ENCODE assay signal across 8 cellular contexts in genomic region chr19:49637865-49638350, GRCh38. TPM values are rescaled to one million over a fixed set of nuclear protein-coding genes. Genes with fewer than 3 reads are reported as not detected.
DNase-seq lines count a peak whose midpoint lies in the region; ATAC-seq and TF ChIP-seq lines count a peak whose summit lies in the region.

No MANE protein-coding gene starts in this region.

- TF ChIP-seq EP300 in tibial nerve (IDR thresholded peaks at IDR 0.05), result peak; percentile 48 to 78

- H3K27ac ChIP-seq in left lung, result peak overlapping the region; percentile 94 to 98
- peak overlapping the region; percentile 95 to 100 (median 99) for H3K27ac ChIP-seq in tibial nerve

- ATAC-seq in left lung, result peak; percentile 32

- H3K4me3 ChIP-seq in NB4 (ENCODE audit: low read depth, low read length), result no peak overlapping the region
- peak overlapping the region; percentile 73 for H3K4me3 ChIP-seq in choroid plexus epithelial cell (ENCODE audit: low read depth, low read length)
- H3K4me3 ChIP-seq in left lung, result peak overlapping the region; percentile 19 to 95
- H3K4me3 ChIP-seq in tibial nerve, result peak overlapping the region; percentile 56 to 98 (median 61)

- intact Hi-C loops in left lung (cut with DNase I), result no loop called here

- H3K9me3 ChIP-seq in left lung (no peaks in the 10 kb centered on the region), tibial nerve (no peaks in the 10 kb centered on the region)

- H3K4me1 ChIP-seq in left lung (peaks cover 23 to 63% of the 10 kb centered on the region in 2 donors), tibial nerve (peaks cover 0 to 53% (median 26%) of the 10 kb centered on the region in 4 donors)

- H3K27me3 ChIP-seq in left lung, result no peaks in the 10 kb centered on the region
- H3K27me3 ChIP-seq in tibial nerve, result no peaks in the 10 kb centered on the region

- 0 to 2% methylated on average over 12 of the region's 12 CpGs for WGBS in tibial nerve, 2 donors

- DNase-seq in D341Med (ENCODE audit: low spot score) (peak; percentile 74), NB4 (ENCODE audit: low read depth) (peak; percentile 83), choroid plexus epithelial cell (ENCODE audit: low read depth) (peak; percentile 72), left lung (peak; percentile 91 to 95), tibial nerve (ENCODE audit: low spot score in 2 of 2) (peak; percentile 86 to 87), NCI-H1930 (lab: John Stamatoyannopoulos, UW) (no peak)
- no peak for DNase-seq in activated CD8-positive, alpha-beta memory T cell treated with anti-CD3 and anti-CD28 coated beads for 24 hours
- no peak for DNase-seq in activated CD4-positive, alpha-beta T cell treated with anti-CD3 and anti-CD28 coated beads for 4 hours

- H3K36me3 ChIP-seq in left lung, result peaks cover 0 to 4% of the 10 kb centered on the region in 2 donors
- H3K36me3 ChIP-seq in tibial nerve, result peaks cover 0 to 24% (median 0%) of the 10 kb centered on the region in 3 donors

- TF ChIP-seq POLR2A in NB4 (IDR thresholded peaks at IDR 0.05; ENCODE audit: extremely low read depth, insufficient read length), result no peak
- no peak for TF ChIP-seq POLR2A in tibial nerve (IDR thresholded peaks at IDR 0.05)

- TF ChIP-seq CTCF in NB4 (IDR thresholded peaks at IDR 0.05; ENCODE audit: low read depth, low read length), result no peak
- TF ChIP-seq CTCF in choroid plexus epithelial cell (conservative IDR thresholded peaks at IDR 0.05; ENCODE audit: low read depth, low read length), result no peak
- TF ChIP-seq CTCF in left lung (IDR thresholded peaks at IDR 0.05), result no peak
- no peak for TF ChIP-seq CTCF in tibial nerve (IDR thresholded peaks at IDR 0.05)

RNA-seq across cellular contexts. Expression of gene RRAS, which starts 2.0 kb away (rescaled TPM):
- total RNA-seq in left lung (100 to 1,000 TPM in 1 of 2 donors, 10 to 100 TPM in 1; 76.0 to 131 TPM), tibial nerve (100 to 1,000 TPM in 3 of 4 donors, 10 to 100 TPM in 1; 81.6 to 190 (median 162) TPM)

RNA-seq across cellular contexts. Expression of gene SCAF1, which starts 4.1 kb away (rescaled TPM):
- 10 to 100 TPM; 61.5 to 63.8 TPM for total RNA-seq in left lung
- 10 to 100 TPM; 20.1 to 53.7 (median 31.1) TPM for total RNA-seq in tibial nerve

RNA-seq across cellular contexts. Expression of gene IRF3, which starts 27.7 kb away (rescaled TPM):
- 10 to 100 TPM; 81.2 to 93.6 TPM for total RNA-seq in left lung
- total RNA-seq in tibial nerve, result 10 to 100 TPM; 41.4 to 85.2 (median 72.4) TPM

RNA-seq across cellular contexts. Expression of gene BCL2L12, which starts 27.8 kb away (rescaled TPM):
- total RNA-seq in left lung (10 to 100 TPM; 20.6 to 22.2 TPM), tibial nerve (1 to 10 TPM; 4.7 to 6.8 (median 5.8) TPM)

RNA-seq across cellular contexts. Expression of gene PRMT1, which starts 39.2 kb away (rescaled TPM):
- total RNA-seq in left lung, result 100 to 1,000 TPM in 1 of 2 donors, 10 to 100 TPM in 1; 79.3 to 137 TPM
- 100 to 1,000 TPM; 106 to 147 (median 132) TPM for total RNA-seq in tibial nerve

Comparison
In these comparisons a context has a peak if more than half of its experiments do, and no peak if none do; other contexts are left out.
1. DNase-seq: peak in D341Med (single experiment), NB4 (single experiment), choroid plexus epithelial cell (single experiment), left lung (2 of 2) and tibial nerve (2 of 2); none in activated CD8-positive, alpha-beta memory T cell treated with anti-CD3 and anti-CD28 coated beads for 24 hours (single experiment), NCI-H1930 (0 of 2) and activated CD4-positive, alpha-beta T cell treated with anti-CD3 and anti-CD28 coated beads for 4 hours (0 of 2).